Comparison of ENCODE assay signal across 9 cellular contexts in genomic region chr2:62415019-62415431, GRCh38.
DNase-seq lines count a peak whose midpoint lies in the region; ATAC-seq and TF ChIP-seq lines count a peak whose summit lies in the region.
"Had no signal": no experiment of that assay in that cellular context is flagged by ENCODE, and none has a peak within 500 bp of the region (broad histone marks: within the 10 kb centered on the region; RNA-seq: fewer than 3 reads in every experiment).

No MANE protein-coding gene starts in this region.

- no peaks in the 10 kb centered on the region for H3K36me3 ChIP-seq in GM06990 (ENCODE audit: control insufficient read depth, insufficient read depth, low read length)
- H3K36me3 ChIP-seq: adrenal gland had no signal

- ATAC-seq in GM19452 (IDR thresholded peaks at IDR 0.05; ENCODE audit: unreplicated experiment) (peak; percentile 82), HG03175 (IDR thresholded peaks at IDR 0.05; ENCODE audit: unreplicated experiment) (peak; percentile 83)
- ATAC-seq in effector memory CD8-positive, alpha-beta T cell (replicated peaks): peak; percentile 37

- H3K4me1 Mint-ChIP-seq in effector memory CD8-positive, alpha-beta T cell (ENCODE audit: low read depth in 2 of 2): peaks cover 5 to 12% of the 10 kb centered on the region in 2 donors

- H3K4me3 Mint-ChIP-seq in effector memory CD8-positive, alpha-beta T cell: peak overlapping the region in 1 of 2 donors; percentile 40

- no peaks in the 10 kb centered on the region for H3K9me3 Mint-ChIP-seq in effector memory CD8-positive, alpha-beta T cell

- H3K27me3 Mint-ChIP-seq in effector memory CD8-positive, alpha-beta T cell: no peaks in the 10 kb centered on the region

- DNase-seq in GM06990 (ENCODE audit: extremely low read depth, insufficient read length): peak; percentile 54
- DNase-seq in effector memory CD8-positive, alpha-beta T cell: no peak
- DNase-seq in NCI-H510A (lab: John Stamatoyannopoulos, UW): no peak
- no peak for DNase-seq in COLO668 (lab: John Stamatoyannopoulos, UW; ENCODE audit: unreplicated experiment)
- DNase-seq in AML-193 (lab: John Stamatoyannopoulos, UW): no peak
- no peak for DNase-seq in activated gamma-delta T cell (lab: John Stamatoyannopoulos, UW)

- TF ChIP-seq CTCF in GM06990 (IDR thresholded peaks at IDR 0.05; ENCODE audit: insufficient read depth, low read length, poor library complexity, severe bottlenecking): no peak

- H3K4me3 ChIP-seq in GM06990 (replicated peaks; ENCODE audit: low read depth, low read length): peak overlapping the region; percentile 19; the same call in 1 of the 2 replicates
- H3K4me3 ChIP-seq: adrenal gland had no signal

- H3K36me3 Mint-ChIP-seq in effector memory CD8-positive, alpha-beta T cell (ENCODE audit: insufficient read depth): peaks cover 27% of the 10 kb centered on the region

- no peaks in the 10 kb centered on the region for H3K27me3 ChIP-seq in GM06990 (replicated peaks; ENCODE audit: control insufficient read depth, insufficient read depth, low read length)
- H3K27me3 ChIP-seq: adrenal gland had no signal

- H3K27ac Mint-ChIP-seq in effector memory CD8-positive, alpha-beta T cell: peak overlapping the region in 1 of 2 donors; percentile 32
